20 cellular contexts compared by ENCODE assay signal in genomic region chr1:114335273-114335672, GRCh38.
"Had no signal": no experiment of that assay in that cellular context is flagged by ENCODE, and none has a peak within 500 bp of the region (broad histone marks: within the 10 kb centered on the region; RNA-seq: fewer than 3 reads in every experiment).

No MANE protein-coding gene starts in this region.

- H3K36me3 ChIP-seq: breast epithelium, heart left ventricle, lower lobe of right lung, neural progenitor cell, pancreas, sigmoid colon, spleen, thoracic aorta, upper lobe of right lung had no signal

- H3K27me3 ChIP-seq: neural progenitor cell, sigmoid colon, spleen, upper lobe of right lung had no signal

- H3K36me3 Mint-ChIP-seq: neural progenitor cell, WTC11 had no signal

- H3K4me3 ChIP-seq: breast epithelium, heart left ventricle, lower lobe of right lung, neural progenitor cell, pancreas, sigmoid colon, spleen, thoracic aorta, upper lobe of right lung had no signal

- H2AFZ ChIP-seq: neural progenitor cell had no signal

- H3K27ac ChIP-seq: breast epithelium, epithelial cell of prostate, heart left ventricle, lower lobe of right lung, neural progenitor cell, pancreas, sigmoid colon, thoracic aorta, upper lobe of right lung had no signal

- DNase-seq: activated CD4-positive, alpha-beta T cell treated with anti-CD3 and anti-CD28 coated beads for 4 hours; activated effector memory CD4-positive, alpha-beta T cell treated with anti-CD3 and anti-CD28 coated beads, Interleukin-2, amount 50 U/mL, for 16 hours; activated naive CD8-positive, alpha-beta T cell treated with anti-CD3 and anti-CD28 coated beads, Interleukin-2, amount 50 U/mL, for 24 hours; activated T-cell treated with anti-CD3 and anti-CD28 coated beads, Interleukin-2, amount 50 U/mL, for 24 hours; aorta; dermis blood vessel endothelial cell; heart left ventricle; left colon; lower lobe of right lung; pancreas; sigmoid colon; spleen; stimulated activated CD4-positive, alpha-beta T cell treated with anti-CD3 and anti-CD28 coated beads, Interleukin-1b, Interleukin-23, amount 100 ng/mL, for 48 hours; SW 1271; upper lobe of right lung had no signal

- H3K27ac Mint-ChIP-seq: activated naive CD8-positive, alpha-beta T cell treated with anti-CD3 and anti-CD28 coated beads, Interleukin-2, amount 50 U/mL, for 24 hours; activated T-cell treated with anti-CD3 and anti-CD28 coated beads, Interleukin-2, amount 50 U/mL, for 24 hours; neural progenitor cell; WTC11 had no signal

- H3K4me1 Mint-ChIP-seq: neural progenitor cell, WTC11 had no signal

- H3K27me3 Mint-ChIP-seq: activated naive CD8-positive, alpha-beta T cell treated with anti-CD3 and anti-CD28 coated beads, Interleukin-2, amount 50 U/mL, for 24 hours; activated T-cell treated with anti-CD3 and anti-CD28 coated beads, Interleukin-2, amount 50 U/mL, for 24 hours had no signal

- H3K4me1 ChIP-seq: breast epithelium, lower lobe of right lung, neural progenitor cell, pancreas, sigmoid colon, upper lobe of right lung had no signal

- ATAC-seq: activated naive CD8-positive, alpha-beta T cell treated with anti-CD3 and anti-CD28 coated beads, Interleukin-2, amount 50 U/mL, for 24 hours; heart left ventricle; left colon; lower lobe of right lung; pancreas; upper lobe of right lung; WTC11 had no signal

- H3K4me2 ChIP-seq: neural progenitor cell had no signal

- H3K9ac ChIP-seq: neural progenitor cell had no signal

- H3K4me3 Mint-ChIP-seq: activated naive CD8-positive, alpha-beta T cell treated with anti-CD3 and anti-CD28 coated beads, Interleukin-2, amount 50 U/mL, for 24 hours; activated T-cell treated with anti-CD3 and anti-CD28 coated beads, Interleukin-2, amount 50 U/mL, for 24 hours; neural progenitor cell; WTC11 had no signal

- H3K9me3 ChIP-seq: breast epithelium, heart left ventricle, lower lobe of right lung, pancreas, sigmoid colon, spleen, thoracic aorta, upper lobe of right lung had no signal

- H3K9me3 Mint-ChIP-seq: activated T-cell treated with anti-CD3 and anti-CD28 coated beads, Interleukin-2, amount 50 U/mL, for 24 hours; neural progenitor cell had no signal
